Comparison of ENCODE assay signal across 10 cellular contexts in the genomic region with DNA sequence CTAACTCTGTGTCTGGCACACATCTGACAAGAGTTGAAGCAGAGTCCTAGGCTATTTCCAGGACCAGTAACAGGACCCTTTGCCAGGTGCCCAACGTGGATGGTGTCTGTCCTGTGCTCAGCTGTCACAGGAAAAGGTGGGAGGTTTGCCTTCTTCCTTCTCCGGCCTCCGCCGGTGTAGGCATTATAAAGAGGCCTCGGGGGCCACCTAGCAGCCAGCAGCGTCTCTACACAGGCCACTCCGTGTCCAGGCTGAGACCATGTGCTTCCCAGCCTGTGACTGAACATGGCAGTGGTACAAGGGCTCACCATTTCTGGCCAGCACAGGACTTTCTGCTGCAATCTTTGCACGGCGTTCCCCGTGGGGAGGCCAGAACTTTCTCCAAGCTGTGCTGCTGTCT.
DNase-seq lines count a peak whose midpoint lies in the region; ATAC-seq, FAIRE-seq and TF ChIP-seq lines count a peak whose summit lies in the region.
"Had no signal": no experiment of that assay in that cellular context is flagged by ENCODE, and none has a peak within 500 bp of the region (broad histone marks: within the 10 kb centered on the region; RNA-seq: fewer than 3 reads in every experiment).

No MANE protein-coding gene starts in this region.

- no peak for TF ChIP-seq EP300 in A549 (IDR thresholded peaks at IDR 0.05)

- WGBS in A549 (ENCODE audit: missing lambda C conversion rate) = 55% methylated on average over 10 of the region's 10 CpGs
- WGBS in lower leg skin, 2 donors = 54 to 56% methylated on average over 10 of the region's 10 CpGs

- no peaks in the 10 kb centered on the region for H3K36me3 Mint-ChIP-seq in HFFc6 (ENCODE audit: low read depth)
- H3K36me3 Mint-ChIP-seq: CD4-positive, CD25-positive, alpha-beta regulatory T cell had no signal

- ATAC-seq in A549 (peak; percentile 56 to 82; a peak in 3 of 6 replicates), HG02970 (IDR thresholded peaks at IDR 0.05; ENCODE audit: low FRiP score, unreplicated experiment) (no peak)

- no peak overlapping the region for H3K27ac Mint-ChIP-seq in HFFc6
- H3K27ac Mint-ChIP-seq: CD4-positive, CD25-positive, alpha-beta regulatory T cell had no signal

- H3K4me3 ChIP-seq in A549 (no peak overlapping the region), lower leg skin (ENCODE audit: low read depth, poor library complexity, severe bottlenecking) (no peak overlapping the region)
- H3K4me3 ChIP-seq: SK-N-MC had no signal

- no peak for TF ChIP-seq CTCF in A549 (IDR thresholded peaks at IDR 0.05)
- TF ChIP-seq CTCF in HFFc6 (IDR thresholded peaks at IDR 0.05) = peak; percentile 26; the same call in 1 of the 2 replicates
- TF ChIP-seq CTCF in lower leg skin (IDR thresholded peaks at IDR 0.05) = no peak
- TF ChIP-seq CTCF in D721Med (IDR thresholded peaks at IDR 0.05; ENCODE audit: insufficient read depth, missing control alignments) = no peak

- CTCF ChIA-PET in A549 (lab: Yijun Ruan, JAX) = interaction anchor here (1.0 to 2.1 kb wide), 3 partner anchors 11 to 296 kb away, joined by 3 to 7 read pairs (median 6); no protein-coding TSS in a partner anchor

- TF ChIP-seq RAD21 in A549 (conservative IDR thresholded peaks at IDR 0.05 in 1 of 2, IDR thresholded peaks at IDR 0.05 in 1 of 2) = no peak

- no peak overlapping the region for H3K4me2 ChIP-seq in A549

- DNase-seq in A549 (ENCODE audit: low read depth in 1 of 2, low spot score in 1 of 2) (no peak), HFFc6 (peak; percentile 7), cerebellar cortex (ENCODE audit: low spot score) (peak; percentile 27), lower leg skin (ENCODE audit: low spot score in 2 of 2) (peak; percentile 49 to 90), D721Med (ENCODE audit: insufficient read length, low spot score) (no peak), middle frontal gyrus (ENCODE audit: extremely low spot score, low spot score) (no peak)
- DNase-seq in stimulated activated naive CD4-positive, alpha-beta T cell (lab: John Stamatoyannopoulos, UW) = no peak
- DNase-seq: CD4-positive, CD25-positive, alpha-beta regulatory T cell had no signal

- H3K4me3 Mint-ChIP-seq in HFFc6 = no peak overlapping the region
- H3K4me3 Mint-ChIP-seq: CD4-positive, CD25-positive, alpha-beta regulatory T cell had no signal

- H3K9me3 ChIP-seq in A549 = no peaks in the 10 kb centered on the region

- TF ChIP-seq POLR2A in A549 (IDR thresholded peaks at IDR 0.05; ENCODE audit: low read length) (no peak), lower leg skin (IDR thresholded peaks at IDR 0.05) (no peak)

- no peaks in the 10 kb centered on the region for H3K9me3 Mint-ChIP-seq in HFFc6

- POLR2A ChIA-PET in A549 (lab: Yijun Ruan, JAX) = no interaction called here

- H3K4me1 ChIP-seq in A549 = no peaks in the 10 kb centered on the region

- intact Hi-C loops in lower leg skin (cut with DNase I; ENCODE audit: low total_unique reads) = no loop called here

- no peak overlapping the region for H3K27ac ChIP-seq in A549
- H3K27ac ChIP-seq: SK-N-MC had no signal

- FAIRE-seq in A549 (lab: Jason Lieb, UNC) (no peak), D721Med (lab: Jason Lieb, UNC) (no peak)

- H3K4me1 Mint-ChIP-seq in HFFc6 (ENCODE audit: low read depth) = no peaks in the 10 kb centered on the region
- H3K4me1 Mint-ChIP-seq: CD4-positive, CD25-positive, alpha-beta regulatory T cell had no signal

- peaks cover 23% of the 10 kb centered on the region for H3K27me3 Mint-ChIP-seq in HFFc6 (ENCODE audit: insufficient read depth)

TF ChIP-seq in A549, 52 proteins besides CTCF, POLR2A, EP300 and RAD21:
- no peak for TF ChIP-seq HOXB5 (CRISPR knock-in tag; IDR thresholded peaks at IDR 0.05)
- TF ChIP-seq ZNF302 (CRISPR knock-in tag; IDR thresholded peaks at IDR 0.05) = no peak
- no peak for TF ChIP-seq CBX2 (IDR thresholded peaks at IDR 0.05; ENCODE audit: borderline replicate concordance, low read depth)
- TF ChIP-seq CHD4 (IDR thresholded peaks at IDR 0.05; ENCODE audit: borderline replicate concordance) = no peak
- no peak for TF ChIP-seq MYC (IDR thresholded peaks at IDR 0.05; ENCODE audit: borderline replicate concordance, low read length)
- TF ChIP-seq HEYL (CRISPR knock-in tag; IDR thresholded peaks at IDR 0.05) = no peak
- TF ChIP-seq, protein P1, sequence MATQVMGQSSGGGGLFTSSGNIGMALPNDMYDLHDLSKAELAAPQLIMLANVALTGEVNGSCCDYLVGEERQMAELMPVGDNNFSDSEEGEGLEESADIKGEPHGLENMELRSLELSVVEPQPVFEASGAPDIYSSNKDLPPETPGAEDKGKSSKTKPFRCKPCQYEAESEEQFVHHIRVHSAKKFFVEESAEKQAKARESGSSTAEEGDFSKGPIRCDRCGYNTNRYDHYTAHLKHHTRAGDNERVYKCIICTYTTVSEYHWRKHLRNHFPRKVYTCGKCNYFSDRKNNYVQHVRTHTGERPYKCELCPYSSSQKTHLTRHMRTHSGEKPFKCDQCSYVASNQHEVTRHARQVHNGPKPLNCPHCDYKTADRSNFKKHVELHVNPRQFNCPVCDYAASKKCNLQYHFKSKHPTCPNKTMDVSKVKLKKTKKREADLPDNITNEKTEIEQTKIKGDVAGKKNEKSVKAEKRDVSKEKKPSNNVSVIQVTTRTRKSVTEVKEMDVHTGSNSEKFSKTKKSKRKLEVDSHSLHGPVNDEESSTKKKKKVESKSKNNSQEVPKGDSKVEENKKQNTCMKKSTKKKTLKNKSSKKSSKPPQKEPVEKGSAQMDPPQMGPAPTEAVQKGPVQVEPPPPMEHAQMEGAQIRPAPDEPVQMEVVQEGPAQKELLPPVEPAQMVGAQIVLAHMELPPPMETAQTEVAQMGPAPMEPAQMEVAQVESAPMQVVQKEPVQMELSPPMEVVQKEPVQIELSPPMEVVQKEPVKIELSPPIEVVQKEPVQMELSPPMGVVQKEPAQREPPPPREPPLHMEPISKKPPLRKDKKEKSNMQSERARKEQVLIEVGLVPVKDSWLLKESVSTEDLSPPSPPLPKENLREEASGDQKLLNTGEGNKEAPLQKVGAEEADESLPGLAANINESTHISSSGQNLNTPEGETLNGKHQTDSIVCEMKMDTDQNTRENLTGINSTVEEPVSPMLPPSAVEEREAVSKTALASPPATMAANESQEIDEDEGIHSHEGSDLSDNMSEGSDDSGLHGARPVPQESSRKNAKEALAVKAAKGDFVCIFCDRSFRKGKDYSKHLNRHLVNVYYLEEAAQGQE (IDR thresholded peaks at IDR 0.05) = no peak
- no peak for TF ChIP-seq FOSB (CRISPR knock-in tag; IDR thresholded peaks at IDR 0.05)
- TF ChIP-seq, protein P2, sequence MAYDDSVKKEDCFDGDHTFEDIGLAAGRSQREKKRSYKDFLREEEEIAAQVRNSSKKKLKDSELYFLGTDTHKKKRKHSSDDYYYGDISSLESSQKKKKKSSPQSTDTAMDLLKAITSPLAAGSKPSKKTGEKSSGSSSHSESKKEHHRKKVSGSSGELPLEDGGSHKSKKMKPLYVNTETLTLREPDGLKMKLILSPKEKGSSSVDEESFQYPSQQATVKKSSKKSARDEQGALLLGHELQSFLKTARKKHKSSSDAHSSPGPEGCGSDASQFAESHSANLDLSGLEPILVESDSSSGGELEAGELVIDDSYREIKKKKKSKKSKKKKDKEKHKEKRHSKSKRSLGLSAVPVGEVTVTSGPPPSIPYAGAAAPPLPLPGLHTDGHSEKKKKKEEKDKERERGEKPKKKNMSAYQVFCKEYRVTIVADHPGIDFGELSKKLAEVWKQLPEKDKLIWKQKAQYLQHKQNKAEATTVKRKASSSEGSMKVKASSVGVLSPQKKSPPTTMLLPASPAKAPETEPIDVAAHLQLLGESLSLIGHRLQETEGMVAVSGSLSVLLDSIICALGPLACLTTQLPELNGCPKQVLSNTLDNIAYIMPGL (CRISPR knock-in tag; IDR thresholded peaks at IDR 0.05; ENCODE audit: borderline replicate concordance) = no peak
- TF ChIP-seq TFCP2L1 (CRISPR knock-in tag; IDR thresholded peaks at IDR 0.05) = no peak
- TF ChIP-seq JUNB (IDR thresholded peaks at IDR 0.05) = no peak
- TF ChIP-seq, protein P3, sequence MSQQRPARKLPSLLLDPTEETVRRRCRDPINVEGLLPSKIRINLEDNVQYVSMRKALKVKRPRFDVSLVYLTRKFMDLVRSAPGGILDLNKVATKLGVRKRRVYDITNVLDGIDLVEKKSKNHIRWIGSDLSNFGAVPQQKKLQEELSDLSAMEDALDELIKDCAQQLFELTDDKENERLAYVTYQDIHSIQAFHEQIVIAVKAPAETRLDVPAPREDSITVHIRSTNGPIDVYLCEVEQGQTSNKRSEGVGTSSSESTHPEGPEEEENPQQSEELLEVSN (IDR thresholded peaks at IDR 0.05; ENCODE audit: borderline replicate concordance, low read depth) = no peak

Comparison
In these comparisons a context has a peak if more than half of its experiments do, and no peak if none do; other contexts are left out.
1. DNase-seq: peak in HFFc6 (single experiment), cerebellar cortex (single experiment) and lower leg skin (2 of 2); none in A549 (0 of 2), stimulated activated naive CD4-positive, alpha-beta T cell (0 of 6), D721Med (single experiment) and middle frontal gyrus (single experiment).